35 cellular contexts compared by ENCODE assay signal in genomic region chr9:29861803-29862202, GRCh38.
"Had no signal": no experiment of that assay in that cellular context is flagged by ENCODE, and none has a peak within 500 bp of the region (broad histone marks: within the 10 kb centered on the region; RNA-seq: fewer than 3 reads in every experiment).

No MANE protein-coding gene starts in this region.

- DNase-seq: activated B cell treated with CpG ODN at 0.5 μM for 24 hours; activated CD4-positive, alpha-beta memory T cell treated with anti-CD3 and anti-CD28 coated beads for 36 hours; activated CD4-positive, alpha-beta T cell treated with anti-CD3 and anti-CD28 coated beads for 4 hours; activated CD4-positive, alpha-beta T cell treated with anti-CD3 and anti-CD28 coated beads, Interleukin-2, amount 10 ng/mL, durations not matched to agents 24 days and 14 days; activated CD4-positive, alpha-beta T cell treated with anti-CD3 and anti-CD28 coated beads, Interleukin-2, amount 50 U/mL, for 1 hour; activated CD4-positive, alpha-beta T cell treated with anti-CD3 and anti-CD28 coated beads, Interleukin-2, amount 50 U/mL, for 4 hours; activated CD4-positive, CD25-positive, alpha-beta regulatory T cell treated with anti-CD3 and anti-CD28 coated beads, Interleukin-2, amount 50 U/mL, for 72 hours; activated CD8-positive, alpha-beta memory T cell treated with anti-CD3 and anti-CD28 coated beads, Interleukin-2, amount 50 U/mL, for 4 hours; activated CD8-positive, alpha-beta T cell treated with anti-CD3 and anti-CD28 coated beads for 36 hours; activated effector memory CD4-positive, alpha-beta T cell treated with anti-CD3 and anti-CD28 coated beads, Interleukin-2, amount 50 U/mL, for 16 hours; activated gamma-delta T cell treated with Interleukin-2 at 50 U/mL for 16 hours; activated naive CD4-positive, alpha-beta T cell; activated naive CD4-positive, alpha-beta T cell treated with anti-CD3 and anti-CD28 coated beads for 36 hours; activated naive CD4-positive, alpha-beta T cell treated with anti-CD3 and anti-CD28 coated beads, Interleukin-2, amount 50 U/mL, for 16 hours; activated naive CD8-positive, alpha-beta T cell treated with anti-CD3 and anti-CD28 coated beads for 36 hours; activated T-cell treated with anti-CD3 and anti-CD28 coated beads for 4 hours; activated T-cell treated with anti-CD3 and anti-CD28 coated beads, Interleukin-2, amount 50 U/mL, for 1 hour; activated T-cell treated with anti-CD3 and anti-CD28 coated beads, Interleukin-2, amount 50 U/mL, for 4 hours; activated T-cell treated with anti-CD3 and anti-CD28 coated beads, Interleukin-2, amount 50 U/mL, for 72 hours; adrenal gland; amniotic stem cell; aorta; body of pancreas; brain microvascular endothelial cell; caudate nucleus; cerebellar nuclear complex; T-helper 2 cell; T-helper 9 cell had no signal

- H3K9me3 ChIP-seq: adrenal gland, body of pancreas, breast epithelium had no signal

- ATAC-seq: activated CD8-positive, alpha-beta T cell treated with anti-CD3 and anti-CD28 coated beads for 36 hours; activated naive CD4-positive, alpha-beta T cell treated with anti-CD3 and anti-CD28 coated beads, Interleukin-2, amount 50 U/mL, for 72 hours; activated T-cell treated with anti-CD3 and anti-CD28 coated beads, Interleukin-2, amount 50 U/mL, for 4 hours; activated T-cell treated with anti-CD3 and anti-CD28 coated beads, Interleukin-2, amount 50 U/mL, for 72 hours; activated T-helper 17 cell treated with anti-CD3 and anti-CD28 coated beads, Interleukin-2, amount 50 U/mL, for 72 hours; body of pancreas had no signal

- H3K36me3 ChIP-seq: adrenal gland, brain microvascular endothelial cell, breast epithelium, cardiac muscle cell had no signal

- H3K27ac ChIP-seq: adrenal gland, body of pancreas, brain microvascular endothelial cell, breast epithelium, cardiac muscle cell, VCaP had no signal

- H3K4me3 ChIP-seq: adrenal gland, body of pancreas, breast epithelium, cardiac muscle cell had no signal

- FAIRE-seq: astrocyte, TTC549 had no signal

- H3K4me1 ChIP-seq: adrenal gland, body of pancreas, breast epithelium had no signal

- H3K27me3 ChIP-seq: adrenal gland, body of pancreas, brain microvascular endothelial cell, breast epithelium, cardiac muscle cell had no signal
